In the genomic region with DNA sequence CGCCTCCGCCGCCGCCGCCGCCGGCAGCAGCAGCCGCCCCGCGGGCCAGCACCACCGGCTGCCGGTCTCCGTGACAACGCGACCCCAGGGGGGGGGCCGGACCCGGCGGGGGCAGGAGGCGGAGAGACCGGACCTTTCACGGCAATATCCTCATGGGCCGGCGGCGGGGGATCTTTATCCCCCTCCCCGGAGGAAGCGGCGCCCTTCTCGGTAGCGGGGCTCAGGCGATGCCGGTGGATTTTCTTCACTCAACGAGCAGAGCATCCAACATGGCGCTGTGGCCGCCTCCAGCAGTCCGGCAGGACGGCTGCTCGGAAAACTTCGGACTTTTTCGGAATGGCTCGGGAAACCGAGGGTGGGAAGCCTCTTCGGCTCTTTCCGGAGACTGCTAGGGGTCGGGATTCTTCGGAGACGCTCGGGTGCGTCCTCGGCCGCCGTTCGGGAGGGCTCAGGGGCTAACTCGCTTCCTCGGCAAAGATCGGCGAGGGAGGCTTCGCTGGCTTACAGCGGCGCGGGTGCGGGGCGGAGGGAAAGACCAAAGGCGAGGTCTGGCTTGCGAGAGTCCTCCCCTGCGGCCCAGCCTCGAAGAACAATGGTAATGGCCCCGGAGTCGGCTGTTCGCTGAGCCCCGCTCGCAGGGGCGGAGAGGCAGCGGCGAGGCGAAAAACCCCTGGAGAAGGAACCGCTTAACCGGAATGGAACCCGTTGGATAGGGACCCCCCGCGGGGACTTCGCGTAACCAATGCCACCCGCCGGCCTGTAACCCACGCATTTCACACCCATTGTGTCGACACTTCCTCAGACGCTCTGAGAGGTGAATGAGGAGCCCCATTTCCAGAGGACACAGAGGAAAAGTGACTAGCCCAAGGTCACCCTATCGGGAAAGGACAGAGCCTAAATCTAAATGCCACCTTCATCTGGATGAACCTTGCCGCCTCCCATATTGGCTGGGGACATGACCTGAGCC, we compare ENCODE assay signal across 8 cellular contexts. TPM values are rescaled to one million over a fixed set of nuclear protein-coding genes. Genes with fewer than 3 reads are reported as not detected.
DNase-seq lines count a peak whose midpoint lies in the region; ATAC-seq lines count a peak whose summit lies in the region.

A gene with protein sequence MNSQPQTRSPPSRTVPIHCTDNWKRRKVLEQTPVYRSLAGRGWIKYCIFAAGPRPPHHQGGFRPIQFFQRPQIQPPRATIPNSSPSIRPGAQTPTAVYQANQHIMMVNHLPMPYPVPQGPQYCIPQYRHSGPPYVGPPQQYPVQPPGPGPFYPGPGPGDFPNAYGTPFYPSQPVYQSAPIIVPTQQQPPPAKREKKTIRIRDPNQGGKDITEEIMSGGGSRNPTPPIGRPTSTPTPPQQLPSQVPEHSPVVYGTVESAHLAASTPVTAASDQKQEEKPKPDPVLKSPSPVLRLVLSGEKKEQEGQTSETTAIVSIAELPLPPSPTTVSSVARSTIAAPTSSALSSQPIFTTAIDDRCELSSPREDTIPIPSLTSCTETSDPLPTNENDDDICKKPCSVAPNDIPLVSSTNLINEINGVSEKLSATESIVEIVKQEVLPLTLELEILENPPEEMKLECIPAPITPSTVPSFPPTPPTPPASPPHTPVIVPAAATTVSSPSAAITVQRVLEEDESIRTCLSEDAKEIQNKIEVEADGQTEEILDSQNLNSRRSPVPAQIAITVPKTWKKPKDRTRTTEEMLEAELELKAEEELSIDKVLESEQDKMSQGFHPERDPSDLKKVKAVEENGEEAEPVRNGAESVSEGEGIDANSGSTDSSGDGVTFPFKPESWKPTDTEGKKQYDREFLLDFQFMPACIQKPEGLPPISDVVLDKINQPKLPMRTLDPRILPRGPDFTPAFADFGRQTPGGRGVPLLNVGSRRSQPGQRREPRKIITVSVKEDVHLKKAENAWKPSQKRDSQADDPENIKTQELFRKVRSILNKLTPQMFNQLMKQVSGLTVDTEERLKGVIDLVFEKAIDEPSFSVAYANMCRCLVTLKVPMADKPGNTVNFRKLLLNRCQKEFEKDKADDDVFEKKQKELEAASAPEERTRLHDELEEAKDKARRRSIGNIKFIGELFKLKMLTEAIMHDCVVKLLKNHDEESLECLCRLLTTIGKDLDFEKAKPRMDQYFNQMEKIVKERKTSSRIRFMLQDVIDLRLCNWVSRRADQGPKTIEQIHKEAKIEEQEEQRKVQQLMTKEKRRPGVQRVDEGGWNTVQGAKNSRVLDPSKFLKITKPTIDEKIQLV (N-terminal part only) (minus strand): TSS at position 309 of the 967 bp plus-strand sequence. CDS start 174,155 bp downstream, outside the sequence.

- DNase-seq in AG08396 (ENCODE audit: low spot score) (peak; percentile 98), NCI-H345 treated with DMSO at 0.1 percent for 48 hours (lab: John Stamatoyannopoulos, UW; ENCODE audit: unreplicated experiment) (peak; percentile 97), immature natural killer cell (peak; percentile 99 to 100 (median 99)), smooth muscle cell of the brain vasculature (ENCODE audit: low read depth, low spot score) (peak; percentile 95)
- DNase-seq in activated CD4-positive, CD25-positive, alpha-beta regulatory T cell (lab: John Stamatoyannopoulos, UW) = peak; percentile 97 to 100 (median 98)
- DNase-seq in central memory CD4-positive, alpha-beta T cell = peak; percentile 97

- no peaks in the 10 kb centered on the region for H3K9me3 Mint-ChIP-seq in immature natural killer cell

- peaks cover 26 to 39% of the 10 kb centered on the region in 2 donors for H3K4me1 Mint-ChIP-seq in immature natural killer cell

- H3K27ac Mint-ChIP-seq in immature natural killer cell = peak within 1 kb of the TSS; percentile 88 to 94 (median 92)

- peaks cover 7 to 9% (median 8%) of the 10 kb centered on the region in 3 donors for H3K27me3 Mint-ChIP-seq in immature natural killer cell (ENCODE audit: low read depth in 3 of 3)

- peak within 1 kb of the TSS; percentile 90 to 97 (median 95) for H3K4me3 Mint-ChIP-seq in immature natural killer cell

- H3K36me3 Mint-ChIP-seq in immature natural killer cell = no peaks in the 10 kb centered on the region

- ATAC-seq in GM19023 (IDR thresholded peaks at IDR 0.05; ENCODE audit: unreplicated experiment) = peak; percentile 87
- peak; percentile 86 for ATAC-seq in HG03280 (IDR thresholded peaks at IDR 0.05; ENCODE audit: unreplicated experiment)

RNA-seq across cellular contexts. Expression of the gene that starts here (rescaled TPM):
- 10 to 100 TPM in 2 of 3 donors, 1 to 10 TPM in 1; 7.4 to 21.6 (median 17.9) TPM for polyA plus RNA-seq in immature natural killer cell

Comparison
In these comparisons a context has a peak if more than half of its experiments do, and no peak if none do; other contexts are left out.
1. Peak in every context shown above with its lines: DNase-seq and ATAC-seq.